Comparison of ENCODE assay signal across 1 cellular context in the genomic region with DNA sequence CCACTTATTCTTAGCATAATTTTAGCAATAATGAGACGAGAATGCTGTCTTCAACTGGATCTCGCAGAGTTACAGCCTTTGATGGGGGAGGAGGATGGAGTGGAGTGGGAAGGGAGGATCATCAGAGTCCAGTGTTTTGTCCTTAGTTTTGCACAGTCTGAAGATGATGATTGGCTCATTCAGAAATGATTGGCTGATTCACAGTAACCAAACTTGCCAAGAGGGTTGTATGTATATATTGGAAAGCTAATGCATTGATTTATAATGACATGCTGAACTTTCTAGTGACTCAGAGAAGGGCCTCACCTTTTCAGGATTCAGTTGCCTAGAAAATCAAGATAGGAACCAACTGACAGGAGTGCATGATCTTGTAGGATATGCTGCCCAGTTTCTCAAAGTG.
TF ChIP-seq lines count a peak whose summit lies in the region.

No MANE protein-coding gene starts in this region.

TF ChIP-seq in IMR-90, 13 proteins besides CTCF, POLR2A, EP300 and RAD21 (continued from another document):
- TF ChIP-seq, protein P1, sequence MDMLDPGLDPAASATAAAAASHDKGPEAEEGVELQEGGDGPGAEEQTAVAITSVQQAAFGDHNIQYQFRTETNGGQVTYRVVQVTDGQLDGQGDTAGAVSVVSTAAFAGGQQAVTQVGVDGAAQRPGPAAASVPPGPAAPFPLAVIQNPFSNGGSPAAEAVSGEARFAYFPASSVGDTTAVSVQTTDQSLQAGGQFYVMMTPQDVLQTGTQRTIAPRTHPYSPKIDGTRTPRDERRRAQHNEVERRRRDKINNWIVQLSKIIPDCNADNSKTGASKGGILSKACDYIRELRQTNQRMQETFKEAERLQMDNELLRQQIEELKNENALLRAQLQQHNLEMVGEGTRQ (IDR thresholded peaks at IDR 0.05; ENCODE audit: low read depth, low read length): no peak
- no peak for TF ChIP-seq RCOR1 (IDR thresholded peaks at IDR 0.05; ENCODE audit: insufficient replicate concordance, low read length)
- no peak for TF ChIP-seq MXI1 (IDR thresholded peaks at IDR 0.05; ENCODE audit: borderline replicate concordance, low read depth, low read length)
- no peak for TF ChIP-seq SMC3 (IDR thresholded peaks at IDR 0.05; ENCODE audit: low read depth, low read length)
- no peak for TF ChIP-seq CHD1 (IDR thresholded peaks at IDR 0.05; ENCODE audit: low read depth, low read length)
- no peak for TF ChIP-seq MAFK (IDR thresholded peaks at IDR 0.05; ENCODE audit: low read depth, low read length)
- no peak for TF ChIP-seq MAZ (IDR thresholded peaks at IDR 0.05; ENCODE audit: borderline replicate concordance, low read depth, low read length)
- TF ChIP-seq, protein P2, sequence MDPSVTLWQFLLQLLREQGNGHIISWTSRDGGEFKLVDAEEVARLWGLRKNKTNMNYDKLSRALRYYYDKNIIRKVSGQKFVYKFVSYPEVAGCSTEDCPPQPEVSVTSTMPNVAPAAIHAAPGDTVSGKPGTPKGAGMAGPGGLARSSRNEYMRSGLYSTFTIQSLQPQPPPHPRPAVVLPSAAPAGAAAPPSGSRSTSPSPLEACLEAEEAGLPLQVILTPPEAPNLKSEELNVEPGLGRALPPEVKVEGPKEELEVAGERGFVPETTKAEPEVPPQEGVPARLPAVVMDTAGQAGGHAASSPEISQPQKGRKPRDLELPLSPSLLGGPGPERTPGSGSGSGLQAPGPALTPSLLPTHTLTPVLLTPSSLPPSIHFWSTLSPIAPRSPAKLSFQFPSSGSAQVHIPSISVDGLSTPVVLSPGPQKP (IDR thresholded peaks at IDR 0.05; ENCODE audit: borderline replicate concordance, low read depth, low read length): no peak
- no peak for TF ChIP-seq FOS (IDR thresholded peaks at IDR 0.05; ENCODE audit: low read depth, low read length)
